Comparison of ENCODE assay signal across 13 cellular contexts in genomic region chrX:57282568-57282967, GRCh38. TPM values are rescaled to one million over a fixed set of nuclear protein-coding genes. Genes with fewer than 3 reads are reported as not detected.
A peak's percentile ranks its signal among the peaks of the same experiment; 100 is the strongest.
DNase-seq lines count a peak whose midpoint lies in the region; ATAC-seq, FAIRE-seq and TF ChIP-seq lines count a peak whose summit lies in the region.
"Had no signal": no experiment of that assay in that cellular context is flagged by ENCODE, and none has a peak within 500 bp of the region (broad histone marks: within the 10 kb centered on the region; RNA-seq: fewer than 3 reads in every experiment).

No MANE protein-coding gene starts in this region.

- H3K27ac ChIP-seq in mammary epithelial cell (ENCODE audit: insufficient read depth, low read depth, low read length) (no peak overlapping the region), vagina (no peak overlapping the region), gastrocnemius medialis (no peak overlapping the region)
- H3K27ac ChIP-seq: BLaER1, HL-60 had no signal

- 62% methylated on average over 3 of the region's 4 CpGs for WGBS in mammary epithelial cell (ENCODE audit: low coverage, missing lambda C conversion rate)

- TF ChIP-seq CTCF in MCF 10A (IDR thresholded peaks at IDR 0.05; ENCODE audit: unreplicated experiment) (peak; percentile 8), mammary epithelial cell (conservative IDR thresholded peaks at IDR 0.05 in 1 of 2, IDR thresholded peaks at IDR 0.05 in 1 of 2; ENCODE audit: extremely low read depth in 1 of 2, insufficient read depth in 1 of 2, low read depth in 1 of 2, low read length in 2 of 2) (no peak), vagina (IDR thresholded peaks at IDR 0.05) (no peak), gastrocnemius medialis (IDR thresholded peaks at IDR 0.05 in 4 of 5, conservative IDR thresholded peaks at IDR 0.05 in 1 of 5) (no peak)

- H3K79me2 ChIP-seq in mammary epithelial cell (ENCODE audit: insufficient read depth, low read length): no peaks in the 10 kb centered on the region

- H3K27ac Mint-ChIP-seq in MCF 10A (ENCODE audit: low read depth, unreplicated experiment): no peak overlapping the region
- peak overlapping the region; percentile 30 for H3K27ac Mint-ChIP-seq in activated CD4-positive, alpha-beta memory T cell treated with anti-CD3 and anti-CD28 coated beads, Interleukin-2, amount 10 ng/mL, durations not matched to agents 7 days and 5 days
- H3K27ac Mint-ChIP-seq: effector memory CD8-positive, alpha-beta T cell had no signal

- no peak for ATAC-seq in gastrocnemius medialis
- ATAC-seq: effector memory CD8-positive, alpha-beta T cell; left colon had no signal

- H3K9ac ChIP-seq in mammary epithelial cell (ENCODE audit: insufficient read depth, low read length): no peak overlapping the region
- H3K9ac ChIP-seq: BLaER1 had no signal

- H3K4me3 Mint-ChIP-seq in MCF 10A (ENCODE audit: unreplicated experiment): no peak overlapping the region
- H3K4me3 Mint-ChIP-seq in activated CD4-positive, alpha-beta memory T cell treated with anti-CD3 and anti-CD28 coated beads, Interleukin-2, amount 10 ng/mL, durations not matched to agents 7 days and 5 days: no peak overlapping the region
- H3K4me3 Mint-ChIP-seq: effector memory CD8-positive, alpha-beta T cell had no signal

- H3K9me3 Mint-ChIP-seq in MCF 10A (ENCODE audit: unreplicated experiment): no peaks in the 10 kb centered on the region
- no peaks in the 10 kb centered on the region for H3K9me3 Mint-ChIP-seq in activated CD4-positive, alpha-beta memory T cell treated with anti-CD3 and anti-CD28 coated beads, Interleukin-2, amount 10 ng/mL, durations not matched to agents 7 days and 5 days
- H3K9me3 Mint-ChIP-seq: effector memory CD8-positive, alpha-beta T cell had no signal

- intact Hi-C loops in MCF 10A (cut with micrococcal nuclease) (loop anchor here (1.0 to 10.0 kb wide), 2 partner anchors 172 to 312 kb away; partner anchors contain the start of gene ZXDB), mammary epithelial cell (cut with micrococcal nuclease) (no loop called here), vagina (cut with DNase I) (no loop called here), gastrocnemius medialis (cut with DNase I; ENCODE audit: low total_unique reads) (no loop called here)

- no peak overlapping the region for H2AFZ ChIP-seq in mammary epithelial cell (ENCODE audit: low read depth, low read length)

- no peak overlapping the region for H3K4me3 ChIP-seq in mammary epithelial cell (replicated peaks in 1 of 3; ENCODE audit: insufficient read depth in 1 of 3, low read depth in 2 of 3, low read length in 3 of 3)
- no peak overlapping the region for H3K4me3 ChIP-seq in vagina
- no peak overlapping the region for H3K4me3 ChIP-seq in gastrocnemius medialis
- H3K4me3 ChIP-seq: BLaER1 had no signal

- CTCF ChIA-PET in MCF 10A (lab: Yijun Ruan, JAX): interaction anchor here (0.6 to 1.3 kb wide), 2 partner anchors 11 to 171 kb away, joined by 3 to 4 read pairs; no protein-coding TSS in a partner anchor
- CTCF ChIA-PET in mammary epithelial cell (lab: Charles Lee; ENCODE audit: low non-redundant PET): no interaction called here
- CTCF ChIA-PET in activated CD4-positive, alpha-beta memory T cell treated with anti-CD3 and anti-CD28 coated beads, Interleukin-2, amount 10 ng/mL, durations not matched to agents 7 days and 5 days (lab: Charles Lee): interaction anchor here (0.6 to 1.8 kb wide), 4 partner anchors 12 to 172 kb away, joined by 3 to 5 read pairs (median 4); no protein-coding TSS in a partner anchor

- H3K4me2 ChIP-seq in mammary epithelial cell (ENCODE audit: insufficient read depth, low read depth, low read length): no peak overlapping the region
- H3K4me2 ChIP-seq: BLaER1 had no signal

- H3K4me1 ChIP-seq in mammary epithelial cell (ENCODE audit: insufficient read depth, low read length) (no peaks in the 10 kb centered on the region), vagina (no peaks in the 10 kb centered on the region), gastrocnemius medialis (no peaks in the 10 kb centered on the region)
- H3K4me1 ChIP-seq: BLaER1 had no signal

- TF ChIP-seq POLR2A in vagina (IDR thresholded peaks at IDR 0.05): no peak
- no peak for TF ChIP-seq POLR2A in gastrocnemius medialis (IDR thresholded peaks at IDR 0.05)

- no peaks in the 10 kb centered on the region for H4K20me1 ChIP-seq in mammary epithelial cell (ENCODE audit: insufficient read depth, low read length)
- H4K20me1 ChIP-seq: BLaER1 had no signal

- FAIRE-seq in urothelium cell line (lab: Jason Lieb, UNC): no peak

- H3K36me3 ChIP-seq in mammary epithelial cell (ENCODE audit: insufficient read depth, low read length) (no peaks in the 10 kb centered on the region), vagina (no peaks in the 10 kb centered on the region), gastrocnemius medialis (no peaks in the 10 kb centered on the region)
- H3K36me3 ChIP-seq: BLaER1 had no signal

- H3K36me3 Mint-ChIP-seq in MCF 10A (ENCODE audit: insufficient read depth, unreplicated experiment): no peaks in the 10 kb centered on the region
- no peaks in the 10 kb centered on the region for H3K36me3 Mint-ChIP-seq in activated CD4-positive, alpha-beta memory T cell treated with anti-CD3 and anti-CD28 coated beads, Interleukin-2, amount 10 ng/mL, durations not matched to agents 7 days and 5 days (ENCODE audit: low read depth)

- BruUV-seq in MCF 10A (replicated peaks; lab: Mats Ljungman, UMichigan) (no TSS peak), mammary epithelial cell (replicated peaks; lab: Mats Ljungman, UMichigan) (no TSS peak)

- DNase-seq in MCF 10A (ENCODE audit: unreplicated experiment) (peak; percentile 13), mammary epithelial cell (no peak), NCI-H526 (lab: John Stamatoyannopoulos, UW) (peak; percentile 20 to 25), urothelium cell line (ENCODE audit: low spot score) (peak; percentile 8), vagina (ENCODE audit: extremely low spot score in 2 of 2) (no peak), gastrocnemius medialis (no peak)
- DNase-seq in activated CD4-positive, alpha-beta memory T cell treated with anti-CD3 and anti-CD28 coated beads, Interleukin-2, amount 10 ng/mL, durations not matched to agents 7 days and 5 days: no peak
- no peak for DNase-seq in activated effector memory CD4-positive, alpha-beta T cell treated with anti-CD3 and anti-CD28 coated beads, Interleukin-2, amount 50 U/mL, for 16 hours
- DNase-seq: effector memory CD8-positive, alpha-beta T cell; left colon; NCI-H1105 treated with DMSO at 0.1 percent for 48 hours had no signal

- H3K4me1 Mint-ChIP-seq in MCF 10A (ENCODE audit: insufficient read depth, unreplicated experiment): peaks cover 9% of the 10 kb centered on the region
- peaks cover 38% of the 10 kb centered on the region for H3K4me1 Mint-ChIP-seq in activated CD4-positive, alpha-beta memory T cell treated with anti-CD3 and anti-CD28 coated beads, Interleukin-2, amount 10 ng/mL, durations not matched to agents 7 days and 5 days

- dilution Hi-C loops in mammary epithelial cell (cut with HindIII; ENCODE audit: low sequenced_read_pairs): no loop called here

- peaks cover 25% of the 10 kb centered on the region for H3K27me3 Mint-ChIP-seq in MCF 10A (ENCODE audit: insufficient read depth, unreplicated experiment)
- no peaks in the 10 kb centered on the region for H3K27me3 Mint-ChIP-seq in activated CD4-positive, alpha-beta memory T cell treated with anti-CD3 and anti-CD28 coated beads, Interleukin-2, amount 10 ng/mL, durations not matched to agents 7 days and 5 days
- H3K27me3 Mint-ChIP-seq: effector memory CD8-positive, alpha-beta T cell had no signal

- H3K27me3 ChIP-seq in mammary epithelial cell (ENCODE audit: insufficient read depth, low read length) (no peaks in the 10 kb centered on the region), vagina (no peaks in the 10 kb centered on the region), gastrocnemius medialis (peaks cover 0 to 6% (median 0%) of the 10 kb centered on the region in 3 donors)

- H3K9me3 ChIP-seq in mammary epithelial cell (replicated peaks; ENCODE audit: insufficient read depth, low read length): peaks cover 3% of the 10 kb centered on the region
- no peaks in the 10 kb centered on the region for H3K9me3 ChIP-seq in vagina
- no peaks in the 10 kb centered on the region for H3K9me3 ChIP-seq in gastrocnemius medialis

- in situ Hi-C loops in mammary epithelial cell (cut with MboI; ENCODE audit: low sequenced_read_pairs in 2 of 2): no loop called here
- in situ Hi-C loops in gastrocnemius medialis (cut with MboI; ENCODE audit: low sequenced_read_pairs in 4 of 4): no loop called here

- POLR2A ChIA-PET in MCF 10A (lab: Yijun Ruan, JAX): interaction anchor here (0.6 kb wide), 1 partner anchor 251 kb away, joined by 4 read pairs; no protein-coding TSS in a partner anchor
- POLR2A ChIA-PET in activated CD4-positive, alpha-beta memory T cell treated with anti-CD3 and anti-CD28 coated beads, Interleukin-2, amount 10 ng/mL, durations not matched to agents 7 days and 5 days (lab: Charles Lee): no interaction called here

RNA-seq across cellular contexts. Expression of gene FAAH2, which starts 3.9 kb away (rescaled TPM):
- 1.7 and 3.1 TPM in 2 replicates for total RNA-seq in MCF 10A (2022)
- total RNA-seq in mammary epithelial cell: under 1 TPM; 0.49 to 0.83 TPM
- 0.23 TPM for polyA plus RNA-seq in mammary epithelial cell
- polyA minus RNA-seq in mammary epithelial cell: 2.9 TPM
- 1 to 10 TPM; 5.4 to 6.0 TPM for total RNA-seq in activated CD4-positive, alpha-beta memory T cell treated with anti-CD3 and anti-CD28 coated beads, Interleukin-2, amount 10 ng/mL, durations not matched to agents 7 days and 5 days
- total RNA-seq in vagina: 10.6 TPM
- not detected for total RNA-seq in gastrocnemius medialis

Comparison
In these comparisons a context has a peak if more than half of its experiments do, and no peak if none do; other contexts are left out.
1. DNase-seq: peak in MCF 10A (single experiment), NCI-H526 (2 of 2) and urothelium cell line (single experiment); none in mammary epithelial cell (single experiment), activated CD4-positive, alpha-beta memory T cell treated with anti-CD3 and anti-CD28 coated beads, Interleukin-2, amount 10 ng/mL, durations not matched to agents 7 days and 5 days (single experiment), vagina (0 of 2), gastrocnemius medialis (0 of 2) and activated effector memory CD4-positive, alpha-beta T cell treated with anti-CD3 and anti-CD28 coated beads, Interleukin-2, amount 50 U/mL, for 16 hours (single experiment).